Comparison of ENCODE assay signal across 17 cellular contexts in genomic region chr4:76764251-76764650, GRCh38.
DNase-seq lines count a peak whose midpoint lies in the region; FAIRE-seq and TF ChIP-seq lines count a peak whose summit lies in the region.
"Had no signal": no experiment of that assay in that cellular context is flagged by ENCODE, and none has a peak within 500 bp of the region (broad histone marks: within the 10 kb centered on the region; RNA-seq: fewer than 3 reads in every experiment).

No MANE protein-coding gene starts in this region.

- H3K27me3 ChIP-seq in astrocyte (ENCODE audit: insufficient read depth, low read length), result no peaks in the 10 kb centered on the region
- H3K27me3 ChIP-seq: right atrium auricular region had no signal

- H3K4me3 ChIP-seq in astrocyte (ENCODE audit: insufficient read depth, low read depth, low read length) (no peak overlapping the region), foreskin fibroblast (ENCODE audit: low read depth in 1 of 2, low read length in 2 of 2) (no peak overlapping the region)
- H3K4me3 ChIP-seq: right atrium auricular region had no signal

- no peaks in the 10 kb centered on the region for H3K9me3 ChIP-seq in astrocyte (ENCODE audit: insufficient read depth, low read depth, low read length)
- H3K9me3 ChIP-seq: right atrium auricular region had no signal

- no peaks in the 10 kb centered on the region for H3K9me3 Mint-ChIP-seq in astrocyte (ENCODE audit: unreplicated experiment)
- H3K9me3 Mint-ChIP-seq: activated CD4-positive, alpha-beta memory T cell treated with anti-CD3 and anti-CD28 coated beads, Interleukin-2, amount 10 ng/mL, durations not matched to agents 7 days and 5 days; CD8-positive, alpha-beta T cell had no signal

- H4K20me1 ChIP-seq in astrocyte (ENCODE audit: insufficient read depth, low read length), result no peaks in the 10 kb centered on the region

- peak; percentile 55 for DNase-seq in HCEC 1CT
- DNase-seq in astrocyte (ENCODE audit: low read depth), result peak; percentile 83
- DNase-seq in foreskin fibroblast, result peak; percentile 72 to 86
- peak; percentile 64 for DNase-seq in renal cortical epithelial cell (ENCODE audit: low read depth)
- no peak for DNase-seq in stimulated activated CD4-positive, alpha-beta T cell treated with anti-CD3 and anti-CD28 coated beads, Interleukin-4, amount 100 ng/mL, for 4 hours
- no peak for DNase-seq in hippocampal formation (lab: John Stamatoyannopoulos, UW)
- no peak for DNase-seq in NCI-H2107 (lab: John Stamatoyannopoulos, UW)
- no peak for DNase-seq in activated naive CD4-positive, alpha-beta T cell treated with anti-CD3 and anti-CD28 coated beads, Interleukin-2, amount 50 U/mL, for 16 hours
- DNase-seq: activated CD4-positive, alpha-beta memory T cell treated with anti-CD3 and anti-CD28 coated beads, Interleukin-2, amount 10 ng/mL, durations not matched to agents 7 days and 5 days; activated gamma-delta T cell; CD8-positive, alpha-beta T cell; cerebellar nuclear complex; NCI-H1417 treated with DMSO at 0.1 percent for 48 hours; NCI-H446 treated with DMSO at 0.1 percent for 48 hours; T-helper 9 cell had no signal

- peaks cover 67% of the 10 kb centered on the region for H3K4me1 Mint-ChIP-seq in astrocyte (ENCODE audit: low read depth, unreplicated experiment)

- TF ChIP-seq CTCF in astrocyte (IDR thresholded peaks at IDR 0.05; ENCODE audit: insufficient read depth, low read depth, low read length), result no peak
- no peak for TF ChIP-seq CTCF in foreskin fibroblast (IDR thresholded peaks at IDR 0.05; ENCODE audit: low read depth, low read length)

- H3K27ac Mint-ChIP-seq in astrocyte (ENCODE audit: unreplicated experiment), result peak overlapping the region; percentile 84
- H3K27ac Mint-ChIP-seq: activated CD4-positive, alpha-beta memory T cell treated with anti-CD3 and anti-CD28 coated beads, Interleukin-2, amount 10 ng/mL, durations not matched to agents 7 days and 5 days; CD8-positive, alpha-beta T cell had no signal

- H3K9ac ChIP-seq in astrocyte (ENCODE audit: low read length), result no peak overlapping the region

- no peaks in the 10 kb centered on the region for H3K79me2 ChIP-seq in astrocyte (ENCODE audit: insufficient read depth, low read length)

- peaks cover 6% of the 10 kb centered on the region for H3K36me3 ChIP-seq in astrocyte (ENCODE audit: insufficient read depth, low read length)

- H3K36me3 Mint-ChIP-seq in astrocyte (ENCODE audit: low read depth, unreplicated experiment), result peaks cover 18% of the 10 kb centered on the region
- H3K36me3 Mint-ChIP-seq: CD8-positive, alpha-beta T cell had no signal

- peaks cover 15% of the 10 kb centered on the region for H3K4me1 ChIP-seq in astrocyte (ENCODE audit: insufficient read depth, low read length)
- H3K4me1 ChIP-seq: right atrium auricular region had no signal

- peak; percentile 87 for FAIRE-seq in astrocyte (lab: Jason Lieb, UNC)
- FAIRE-seq: keratinocyte had no signal

- peak overlapping the region; percentile 63 for H3K4me2 ChIP-seq in astrocyte (ENCODE audit: low read length)

- peak overlapping the region; percentile 66 for H3K4me3 Mint-ChIP-seq in astrocyte (ENCODE audit: unreplicated experiment)
- H3K4me3 Mint-ChIP-seq: activated CD4-positive, alpha-beta memory T cell treated with anti-CD3 and anti-CD28 coated beads, Interleukin-2, amount 10 ng/mL, durations not matched to agents 7 days and 5 days; CD8-positive, alpha-beta T cell had no signal

- H2AFZ ChIP-seq in astrocyte (ENCODE audit: low read depth, low read length), result no peak overlapping the region

- no peaks in the 10 kb centered on the region for H3K27me3 Mint-ChIP-seq in astrocyte (ENCODE audit: low read depth, unreplicated experiment)

- H3K27ac ChIP-seq in astrocyte (ENCODE audit: low read depth, low read length), result peak overlapping the region; percentile 48
- H3K27ac ChIP-seq: right atrium auricular region had no signal

Comparison
In these comparisons a context has a peak if more than half of its experiments do, and no peak if none do; other contexts are left out.
1. DNase-seq: peak in HCEC 1CT (single experiment), astrocyte (single experiment), foreskin fibroblast (2 of 2) and renal cortical epithelial cell (single experiment); none in stimulated activated CD4-positive, alpha-beta T cell treated with anti-CD3 and anti-CD28 coated beads, Interleukin-4, amount 100 ng/mL, for 4 hours (0 of 2), hippocampal formation (0 of 2), NCI-H2107 (single experiment) and activated naive CD4-positive, alpha-beta T cell treated with anti-CD3 and anti-CD28 coated beads, Interleukin-2, amount 50 U/mL, for 16 hours (single experiment).